Comparison of ENCODE assay signal across 8 cellular contexts in genomic region chr17:41665566-41666335, GRCh38. TPM values are rescaled to one million over a fixed set of nuclear protein-coding genes. Genes with fewer than 3 reads are reported as not detected.
DNase-seq lines count a peak whose midpoint lies in the region; TF ChIP-seq lines count a peak whose summit lies in the region.

No MANE protein-coding gene starts in this region.

- H2AFZ ChIP-seq in SK-N-SH (ENCODE audit: low read depth), result peak overlapping the region; percentile 99

- TF ChIP-seq POLR2A in NB4 (IDR thresholded peaks at IDR 0.05; ENCODE audit: extremely low read depth, insufficient read length) (peak; percentile 12), ovary (IDR thresholded peaks at IDR 0.05) (peak; percentile 44)

- H3K27me3 Mint-ChIP-seq in HFFc6 (ENCODE audit: insufficient read depth), result peaks cover 10% of the 10 kb centered on the region
- H3K27me3 Mint-ChIP-seq in activated naive CD4-positive, alpha-beta T cell treated with anti-CD3 and anti-CD28 coated beads, Interleukin-2, amount 50 U/mL, for 24 hours, result no peaks in the 10 kb centered on the region

- no peaks in the 10 kb centered on the region for H4K20me1 ChIP-seq in SK-N-SH (ENCODE audit: insufficient read depth)

- peak; percentile 29; the same call in 1 of the 2 replicates for TF ChIP-seq RAD21 in SK-N-SH (IDR thresholded peaks at IDR 0.05; ENCODE audit: low read length)

- H3K79me2 ChIP-seq in SK-N-SH (ENCODE audit: insufficient read depth), result no peaks in the 10 kb centered on the region

- TF ChIP-seq CTCF in HFFc6 (IDR thresholded peaks at IDR 0.05) (peak; percentile 97), NB4 (IDR thresholded peaks at IDR 0.05; ENCODE audit: low read depth, low read length) (peak; percentile 76), SK-N-SH (IDR thresholded peaks at IDR 0.05) (peak; percentile 89), ovary (IDR thresholded peaks at IDR 0.05) (peak; percentile 94 to 97 (median 95))

- no peaks in the 10 kb centered on the region for H3K36me3 ChIP-seq in SK-N-SH (replicated peaks in 1 of 2; ENCODE audit: control insufficient read depth in 1 of 2, insufficient read depth in 2 of 2, low read length in 1 of 2)
- no peaks in the 10 kb centered on the region for H3K36me3 ChIP-seq in ovary
- H3K36me3 ChIP-seq in thymus (ENCODE audit: control insufficient read depth, insufficient read depth), result no peaks in the 10 kb centered on the region

- DNase-seq in GM03348 (ENCODE audit: low spot score), result peak; percentile 98
- peak; percentile 70 for DNase-seq in HFFc6
- peak; percentile 86 for DNase-seq in NB4 (ENCODE audit: low read depth)
- peak; percentile 96 for DNase-seq in SK-N-SH
- peak; percentile 71 to 96 (median 89) for DNase-seq in head of caudate nucleus
- DNase-seq in ovary, result peak; percentile 82 to 92 (median 86)

- H3K9me2 ChIP-seq in SK-N-SH, result no peaks in the 10 kb centered on the region

- H3K4me1 ChIP-seq in SK-N-SH (ENCODE audit: control insufficient read depth in 1 of 2, insufficient read depth in 2 of 2, low read depth in 1 of 2, low read length in 1 of 2) (peaks cover 4 to 14% of the 10 kb centered on the region in 2 experiments; a peak in 2 of 4 replicates), ovary (ENCODE audit: insufficient read depth) (no peaks in the 10 kb centered on the region), thymus (ENCODE audit: control insufficient read depth, insufficient read depth, low read length) (no peaks in the 10 kb centered on the region)

- no peaks in the 10 kb centered on the region for H3K9me3 Mint-ChIP-seq in HFFc6
- no peaks in the 10 kb centered on the region for H3K9me3 Mint-ChIP-seq in activated naive CD4-positive, alpha-beta T cell treated with anti-CD3 and anti-CD28 coated beads, Interleukin-2, amount 50 U/mL, for 24 hours

- WGBS in SK-N-SH (ENCODE audit: low lambda C conversion rate), result 9% methylated on average over 27 of the region's 40 CpGs
- WGBS in ovary, 3 donors, result 1% methylated on average over 33 to 40 of the region's 40 CpGs
- 3% methylated on average over 40 of the region's 40 CpGs for WGBS in thymus

- TF ChIP-seq EP300 in SK-N-SH (IDR thresholded peaks at IDR 0.05; ENCODE audit: borderline replicate concordance in 1 of 2, low read depth in 1 of 2, low read length in 1 of 2), result no peak; a peak in 1 of 4 replicates
- TF ChIP-seq EP300 in ovary (IDR thresholded peaks at IDR 0.05), result no peak

- peak overlapping the region; percentile 88 for H3K4me2 ChIP-seq in SK-N-SH

- H3K9me3 ChIP-seq in SK-N-SH (no peaks in the 10 kb centered on the region), ovary (no peaks in the 10 kb centered on the region), thymus (ENCODE audit: control insufficient read depth) (no peaks in the 10 kb centered on the region)

- H3F3A ChIP-seq in SK-N-SH (replicated peaks; ENCODE audit: insufficient read depth), result no peaks in the 10 kb centered on the region

- H3K27me3 ChIP-seq in SK-N-SH (ENCODE audit: insufficient read depth), result no peaks in the 10 kb centered on the region; the same call in 1 of the 2 replicates
- H3K27me3 ChIP-seq in ovary, result no peaks in the 10 kb centered on the region
- H3K27me3 ChIP-seq in thymus (ENCODE audit: control insufficient read depth, insufficient read depth), result peaks cover 2% of the 10 kb centered on the region

- H3K9ac ChIP-seq in SK-N-SH, result peak overlapping the region; percentile 27

- no peaks in the 10 kb centered on the region for H3K36me3 Mint-ChIP-seq in HFFc6 (ENCODE audit: low read depth)
- no peaks in the 10 kb centered on the region for H3K36me3 Mint-ChIP-seq in activated naive CD4-positive, alpha-beta T cell treated with anti-CD3 and anti-CD28 coated beads, Interleukin-2, amount 50 U/mL, for 24 hours

- peaks cover 21% of the 10 kb centered on the region for H3K4me1 Mint-ChIP-seq in HFFc6 (ENCODE audit: low read depth)
- H3K4me1 Mint-ChIP-seq in activated naive CD4-positive, alpha-beta T cell treated with anti-CD3 and anti-CD28 coated beads, Interleukin-2, amount 50 U/mL, for 24 hours, result peaks cover 44% of the 10 kb centered on the region

- H3K27ac ChIP-seq in SK-N-SH (ENCODE audit: low read depth in 2 of 2, low read length in 1 of 2), result peak overlapping the region; percentile 49 to 77
- peak overlapping the region; percentile 38 to 42 for H3K27ac ChIP-seq in ovary
- peak overlapping the region; percentile 37 for H3K27ac ChIP-seq in thymus (ENCODE audit: low read depth)

- H3K4me3 ChIP-seq in NB4 (ENCODE audit: low read depth, low read length) (peak overlapping the region; percentile 39), SK-N-SH (ENCODE audit: low read depth in 2 of 2, low read length in 1 of 2) (peak overlapping the region; percentile 44 to 58), ovary (peak overlapping the region; percentile 40), thymus (ENCODE audit: low read length) (peak overlapping the region; percentile 54)

- peak overlapping the region; percentile 91 for H3K27ac Mint-ChIP-seq in HFFc6
- H3K27ac Mint-ChIP-seq in activated naive CD4-positive, alpha-beta T cell treated with anti-CD3 and anti-CD28 coated beads, Interleukin-2, amount 50 U/mL, for 24 hours, result peak overlapping the region; percentile 99

- CTCF ChIA-PET in SK-N-SH (lab: Yijun Ruan, JAX), result interaction anchor here (0.6 to 13.9 kb wide), 51 partner anchors 8 to 1046 kb away, joined by 3 to 534 read pairs (median 4); partner anchors contain the start of genes EIF1, KRT13, KRT9 and KRTAP17-1

- intact Hi-C loops in head of caudate nucleus (cut with DNase I), result loop anchor here (10.0 kb wide), 1 partner anchor 751 kb away; no protein-coding TSS in a partner anchor
- intact Hi-C loops in ovary (cut with DNase I), result loop anchor here (5.0 to 10.0 kb wide), 2 partner anchors 861 to 863 kb away; no protein-coding TSS in a partner anchor

- peak overlapping the region; percentile 86 for H3K4me3 Mint-ChIP-seq in HFFc6
- peak overlapping the region; percentile 92 for H3K4me3 Mint-ChIP-seq in activated naive CD4-positive, alpha-beta T cell treated with anti-CD3 and anti-CD28 coated beads, Interleukin-2, amount 50 U/mL, for 24 hours

- POLR2A ChIA-PET in SK-N-SH (lab: Yijun Ruan, JAX), result interaction anchor here (0.7 to 1.6 kb wide), 6 partner anchors 22 to 847 kb away, joined by 3 to 8 read pairs (median 4); partner anchors contain the start of gene EIF1

TF ChIP-seq in SK-N-SH, 30 proteins besides CTCF, POLR2A, EP300 and RAD21 (continues in another document):
- TF ChIP-seq IRF3 (IDR thresholded peaks at IDR 0.05; ENCODE audit: low read depth, low read length), result no peak
- TF ChIP-seq SMC3 (IDR thresholded peaks at IDR 0.05; ENCODE audit: low read depth, low read length), result peak; percentile 38; the same call in 1 of the 2 replicates
- no peak for TF ChIP-seq USF1 (IDR thresholded peaks at IDR 0.05; ENCODE audit: borderline replicate concordance, low read depth)
- peak; percentile 54; the same call in 1 of the 2 replicates for TF ChIP-seq MAX (IDR thresholded peaks at IDR 0.05; ENCODE audit: low read depth)
- TF ChIP-seq TAF1 (IDR thresholded peaks at IDR 0.05; ENCODE audit: borderline replicate concordance, low read depth, low read length), result peak; percentile 45; the same call in 1 of the 2 replicates

RNA-seq across cellular contexts. Expression of gene EIF1, which starts 22.9 kb away (rescaled TPM):
- 100 to 1,000 TPM; 723 to 810 (median 781) TPM for total RNA-seq in HFFc6 (2021; fragmentation: NEBNext Ultra II Directional; extraction: Animal tissue kit (Norgen Biotek cat#: 25700))
- polyA plus RNA-seq in SK-N-SH (2012; rRNA removed) (300 and 336 TPM in 2 replicates), ovary (1,000 to 10,000 TPM in 1 of 2 donors, 100 to 1,000 TPM in 1; 641 to 1,340 TPM), thymus (1,051 TPM)
- 360 and 565 TPM in 2 replicates for polyA plus RNA-seq in SK-N-SH (2012; cell fraction: cytosol; rRNA removed)
- polyA plus RNA-seq in SK-N-SH (2012; cell fraction: nucleus; rRNA removed), result 300 and 460 TPM in 2 replicates
- 1,000 to 10,000 TPM in 1 of 7 donors, 100 to 1,000 TPM in 6; 270 to 1,292 (median 813) TPM for total RNA-seq in ovary

RNA-seq across cellular contexts. Expression of gene KRT17, which starts 41.4 kb away (rescaled TPM):
- total RNA-seq in HFFc6 (2021; fragmentation: NEBNext Ultra II Directional; extraction: Animal tissue kit (Norgen Biotek cat#: 25700)), result 1 to 10 TPM; 1.0 to 3.9 (median 2.9) TPM
- polyA plus RNA-seq in SK-N-SH (2012; rRNA removed) (0.19 and 0.39 TPM in 2 replicates), ovary (under 1 TPM in 1 of 2 donors, not detected in 1; 0.29 TPM), thymus (2,044 TPM)
- polyA plus RNA-seq in SK-N-SH (2012; cell fraction: cytosol; rRNA removed), result 0.13 and 0.14 TPM in 2 replicates
- polyA plus RNA-seq in SK-N-SH (2012; cell fraction: nucleus; rRNA removed), result 0.23 TPM in 1 of 2 replicates, not detected in the other
- 10 to 100 TPM in 2 of 7 donors, 1 to 10 TPM in 1, under 1 TPM in 2, not detected in 2; 0.42 to 17.8 (median 2.7) TPM for total RNA-seq in ovary

RNA-seq across cellular contexts. Expression of gene GAST, which starts 46.4 kb away (rescaled TPM):
- total RNA-seq in HFFc6 (2021; fragmentation: NEBNext Ultra II Directional; extraction: Animal tissue kit (Norgen Biotek cat#: 25700)), result not detected
- not detected in 2 replicates for polyA plus RNA-seq in SK-N-SH (2012; rRNA removed)
- polyA plus RNA-seq in SK-N-SH (2012; cell fraction: cytosol; rRNA removed), result not detected in 2 replicates
- not detected in 2 replicates for polyA plus RNA-seq in SK-N-SH (2012; cell fraction: nucleus; rRNA removed)
- not detected for total RNA-seq in ovary
- polyA plus RNA-seq in ovary, result not detected
- 77.6 TPM for polyA plus RNA-seq in thymus

RNA-seq across cellular contexts. Expression of gene KRT16, which starts 53.2 kb away (rescaled TPM):
- total RNA-seq in HFFc6 (2021; fragmentation: NEBNext Ultra II Directional; extraction: Animal tissue kit (Norgen Biotek cat#: 25700)), result under 1 TPM in 4 of 6 experiments, not detected in 2; 0.11 to 0.47 (median 0.17) TPM
- polyA plus RNA-seq in SK-N-SH (2012; rRNA removed), result not detected in 2 replicates
- polyA plus RNA-seq in SK-N-SH (2012; cell fraction: cytosol; rRNA removed), result not detected in 2 replicates
- not detected in 2 replicates for polyA plus RNA-seq in SK-N-SH (2012; cell fraction: nucleus; rRNA removed)
- total RNA-seq in ovary, result 1 to 10 TPM in 1 of 7 donors, not detected in 6; 1.0 TPM
- polyA plus RNA-seq in ovary, result not detected
- 262 TPM for polyA plus RNA-seq in thymus

Comparison
In these comparisons a context has a peak if more than half of its experiments do, and no peak if none do; other contexts are left out.
1. Peak in every context shown above with its lines: DNase-seq, H3K4me3 ChIP-seq and H3K27ac ChIP-seq.
2. RNA of gene KRT17, which starts 41.4 kb away (polyA plus RNA-seq): 2,044 TPM in thymus (single experiment); 0.13 to 0.39 TPM in SK-N-SH and 0.29 TPM in ovary; every median in the first group is over 1,000 times any median in the second.
3. RNA of gene GAST, which starts 46.4 kb away (polyA plus RNA-seq): 77.6 TPM in thymus (single experiment); not detected in SK-N-SH and not detected in ovary; every median in the first group is over 10 times any median in the second.